In genomic region chr15:58889363-58889762, GRCh38 we compare ENCODE assay signal across 32 cellular contexts. TPM values are rescaled to one million over a fixed set of nuclear protein-coding genes. Genes with fewer than 3 reads are reported as not detected.
DNase-seq lines count a peak whose midpoint lies in the region; ATAC-seq, FAIRE-seq and TF ChIP-seq lines count a peak whose summit lies in the region.
"Had no signal": no experiment of that assay in that cellular context is flagged by ENCODE, and none has a peak within 500 bp of the region (broad histone marks: within the 10 kb centered on the region; RNA-seq: fewer than 3 reads in every experiment).

No MANE protein-coding gene starts in this region.

- no peaks in the 10 kb centered on the region for H3K9me3 Mint-ChIP-seq in activated CD4-positive, alpha-beta T cell treated with anti-CD3 and anti-CD28 coated beads, Interleukin-2, amount 10 ng/mL, durations not matched to agents 24 days and 14 days
- no peaks in the 10 kb centered on the region for H3K9me3 Mint-ChIP-seq in activated CD4-positive, alpha-beta T cell treated with anti-CD3 and anti-CD28 coated beads, Interleukin-2, amount 10 ng/mL, durations not matched to agents 7 days and 5 days
- no peaks in the 10 kb centered on the region for H3K9me3 Mint-ChIP-seq in CD4-positive, alpha-beta memory T cell
- no peaks in the 10 kb centered on the region for H3K9me3 Mint-ChIP-seq in astrocyte (ENCODE audit: unreplicated experiment)
- H3K9me3 Mint-ChIP-seq: activated naive CD4-positive, alpha-beta T cell treated with anti-CD3 and anti-CD28 coated beads for 36 hours; naive B cell had no signal

- H3K79me2 ChIP-seq in astrocyte (ENCODE audit: insufficient read depth, low read length) = no peaks in the 10 kb centered on the region

- peaks cover 79% of the 10 kb centered on the region for H3K36me3 Mint-ChIP-seq in activated CD4-positive, alpha-beta T cell treated with anti-CD3 and anti-CD28 coated beads, Interleukin-2, amount 10 ng/mL, durations not matched to agents 24 days and 14 days (ENCODE audit: low read depth)
- peaks cover 76% of the 10 kb centered on the region for H3K36me3 Mint-ChIP-seq in activated CD4-positive, alpha-beta T cell treated with anti-CD3 and anti-CD28 coated beads, Interleukin-2, amount 10 ng/mL, durations not matched to agents 7 days and 5 days (ENCODE audit: low read depth)
- H3K36me3 Mint-ChIP-seq in CD4-positive, alpha-beta memory T cell = peaks cover 72 to 88% of the 10 kb centered on the region in 2 donors
- peaks cover 23% of the 10 kb centered on the region for H3K36me3 Mint-ChIP-seq in astrocyte (ENCODE audit: low read depth, unreplicated experiment)

- no peaks in the 10 kb centered on the region for H3K4me1 ChIP-seq in CD4-positive, alpha-beta memory T cell (ENCODE audit: insufficient read depth, low read length)
- no peaks in the 10 kb centered on the region for H3K4me1 ChIP-seq in astrocyte (ENCODE audit: insufficient read depth, low read length)
- H3K4me1 ChIP-seq: prostate gland, upper lobe of left lung had no signal

- intact Hi-C loops in activated CD4-positive, alpha-beta T cell treated with anti-CD3 and anti-CD28 coated beads, Interleukin-2, amount 10 ng/mL, durations not matched to agents 24 days and 14 days (cut with micrococcal nuclease) = no loop called here
- intact Hi-C loops in CD4-positive, alpha-beta memory T cell (cut with micrococcal nuclease) = no loop called here

- in situ Hi-C loops in KBM-7 (cut with MboI; ENCODE audit: low pct_unique_long_range_greater_than_20kb, low sequenced_read_pairs) = no loop called here

- H2AFZ ChIP-seq in astrocyte (ENCODE audit: low read depth, low read length) = no peak overlapping the region

- peaks cover 7% of the 10 kb centered on the region for H3K4me1 Mint-ChIP-seq in activated CD4-positive, alpha-beta T cell treated with anti-CD3 and anti-CD28 coated beads, Interleukin-2, amount 10 ng/mL, durations not matched to agents 24 days and 14 days
- H3K4me1 Mint-ChIP-seq in activated CD4-positive, alpha-beta T cell treated with anti-CD3 and anti-CD28 coated beads, Interleukin-2, amount 10 ng/mL, durations not matched to agents 7 days and 5 days = peaks cover 4% of the 10 kb centered on the region
- H3K4me1 Mint-ChIP-seq in CD4-positive, alpha-beta memory T cell = peaks cover 0 to 4% (median 2%) of the 10 kb centered on the region in 4 donors
- peaks cover 4% of the 10 kb centered on the region for H3K4me1 Mint-ChIP-seq in astrocyte (ENCODE audit: low read depth, unreplicated experiment)
- H3K4me1 Mint-ChIP-seq: naive B cell had no signal

- CTCF ChIA-PET in activated CD4-positive, alpha-beta T cell treated with anti-CD3 and anti-CD28 coated beads, Interleukin-2, amount 10 ng/mL, durations not matched to agents 7 days and 5 days (lab: Charles Lee) = no interaction called here
- CTCF ChIA-PET in CD4-positive, alpha-beta memory T cell (lab: Charles Lee; ENCODE audit: partially characterized antibody) = no interaction called here

- no peak overlapping the region for H3K9ac ChIP-seq in astrocyte (ENCODE audit: low read length)

- no peak for DNase-seq in activated CD4-positive, alpha-beta T cell treated with anti-CD3 and anti-CD28 coated beads, Interleukin-2, amount 10 ng/mL, durations not matched to agents 24 days and 14 days
- DNase-seq in activated CD4-positive, alpha-beta T cell treated with anti-CD3 and anti-CD28 coated beads, Interleukin-2, amount 10 ng/mL, durations not matched to agents 7 days and 5 days = no peak
- no peak for DNase-seq in CD4-positive, alpha-beta memory T cell
- DNase-seq in astrocyte (ENCODE audit: low read depth) = peak; percentile 44
- peak; percentile 10 for DNase-seq in kidney tubule cell (ENCODE audit: low spot score)
- no peak for DNase-seq in NCI-H748 treated with DMSO at 0.1 percent for 48 hours (lab: John Stamatoyannopoulos, UW)
- DNase-seq in KBM-7 = no peak
- DNase-seq: 8988T; activated naive CD4-positive, alpha-beta T cell treated with anti-CD3 and anti-CD28 coated beads for 36 hours; aorta; central memory CD4-positive, alpha-beta T cell; dermis blood vessel endothelial cell; DND-41; foreskin melanocyte; GF-D8; heart left ventricle; midbrain; naive B cell; NCI-H146; NCI-H2107; stimulated activated CD4-positive, alpha-beta T cell treated with anti-CD3 and anti-CD28 coated beads, Interleukin-15, amount 100 ng/mL, for 24 hours; stimulated activated CD4-positive, alpha-beta T cell treated with anti-CD3 and anti-CD28 coated beads, Interleukin-4, amount 100 ng/mL, for 4 hours; substantia nigra; T-helper 2 cell; upper lobe of left lung had no signal

- peaks cover 4% of the 10 kb centered on the region for H4K20me1 ChIP-seq in astrocyte (ENCODE audit: insufficient read depth, low read length)

- peak overlapping the region; percentile 51 for H3K27ac Mint-ChIP-seq in activated CD4-positive, alpha-beta T cell treated with anti-CD3 and anti-CD28 coated beads, Interleukin-2, amount 10 ng/mL, durations not matched to agents 24 days and 14 days
- no peak overlapping the region for H3K27ac Mint-ChIP-seq in activated CD4-positive, alpha-beta T cell treated with anti-CD3 and anti-CD28 coated beads, Interleukin-2, amount 10 ng/mL, durations not matched to agents 7 days and 5 days
- peak overlapping the region in 5 of 7 donors; percentile 41 to 84 (median 55) for H3K27ac Mint-ChIP-seq in CD4-positive, alpha-beta memory T cell
- peak overlapping the region; percentile 16 for H3K27ac Mint-ChIP-seq in astrocyte (ENCODE audit: unreplicated experiment)
- H3K27ac Mint-ChIP-seq: activated naive CD4-positive, alpha-beta T cell treated with anti-CD3 and anti-CD28 coated beads for 36 hours had no signal

- FAIRE-seq in astrocyte (lab: Jason Lieb, UNC) = no peak
- FAIRE-seq: keratinocyte had no signal

- no peaks in the 10 kb centered on the region for H3K27me3 Mint-ChIP-seq in activated CD4-positive, alpha-beta T cell treated with anti-CD3 and anti-CD28 coated beads, Interleukin-2, amount 10 ng/mL, durations not matched to agents 24 days and 14 days
- no peaks in the 10 kb centered on the region for H3K27me3 Mint-ChIP-seq in activated CD4-positive, alpha-beta T cell treated with anti-CD3 and anti-CD28 coated beads, Interleukin-2, amount 10 ng/mL, durations not matched to agents 7 days and 5 days
- no peaks in the 10 kb centered on the region for H3K27me3 Mint-ChIP-seq in CD4-positive, alpha-beta memory T cell
- no peaks in the 10 kb centered on the region for H3K27me3 Mint-ChIP-seq in astrocyte (ENCODE audit: low read depth, unreplicated experiment)
- H3K27me3 Mint-ChIP-seq: naive B cell had no signal

- no peak for ATAC-seq in HG03342 (IDR thresholded peaks at IDR 0.05; ENCODE audit: unreplicated experiment)
- ATAC-seq: activated CD4-positive, CD25-positive, alpha-beta regulatory T cell treated with anti-CD3 and anti-CD28 coated beads, Interleukin-2, amount 50 U/mL, for 24 hours; Right ventricle myocardium inferior had no signal

- no peak overlapping the region for H3K27ac ChIP-seq in CD4-positive, alpha-beta memory T cell (ENCODE audit: low read depth, low read length)
- no peak overlapping the region for H3K27ac ChIP-seq in astrocyte (ENCODE audit: low read depth, low read length)
- H3K27ac ChIP-seq: C4-2B, esophagus muscularis mucosa, heart left ventricle, prostate gland had no signal

- H3K27me3 ChIP-seq in CD4-positive, alpha-beta memory T cell (ENCODE audit: insufficient read depth, low read length) = no peaks in the 10 kb centered on the region
- H3K27me3 ChIP-seq in astrocyte (ENCODE audit: insufficient read depth, low read length) = no peaks in the 10 kb centered on the region
- H3K27me3 ChIP-seq: esophagus muscularis mucosa, heart left ventricle, upper lobe of left lung had no signal

- no peak overlapping the region for H3K4me3 Mint-ChIP-seq in activated CD4-positive, alpha-beta T cell treated with anti-CD3 and anti-CD28 coated beads, Interleukin-2, amount 10 ng/mL, durations not matched to agents 24 days and 14 days
- H3K4me3 Mint-ChIP-seq in activated CD4-positive, alpha-beta T cell treated with anti-CD3 and anti-CD28 coated beads, Interleukin-2, amount 10 ng/mL, durations not matched to agents 7 days and 5 days = no peak overlapping the region
- H3K4me3 Mint-ChIP-seq in CD4-positive, alpha-beta memory T cell = no peak overlapping the region
- H3K4me3 Mint-ChIP-seq in astrocyte (ENCODE audit: unreplicated experiment) = no peak overlapping the region
- H3K4me3 Mint-ChIP-seq: activated naive CD4-positive, alpha-beta T cell treated with anti-CD3 and anti-CD28 coated beads for 36 hours; naive B cell had no signal

- H3K4me2 ChIP-seq in astrocyte (ENCODE audit: low read length) = no peak overlapping the region

- no peak overlapping the region for H3K4me3 ChIP-seq in CD4-positive, alpha-beta memory T cell (ENCODE audit: low read length in 2 of 2)
- H3K4me3 ChIP-seq in astrocyte (ENCODE audit: insufficient read depth, low read depth, low read length) = no peak overlapping the region
- H3K4me3 ChIP-seq: esophagus muscularis mucosa, heart left ventricle, prostate gland, upper lobe of left lung had no signal

- no peak for TF ChIP-seq CTCF in astrocyte (IDR thresholded peaks at IDR 0.05; ENCODE audit: insufficient read depth, low read depth, low read length)

- H3K36me3 ChIP-seq in CD4-positive, alpha-beta memory T cell (ENCODE audit: insufficient read depth, low read length) = peaks cover 86% of the 10 kb centered on the region
- peaks cover 72% of the 10 kb centered on the region for H3K36me3 ChIP-seq in astrocyte (ENCODE audit: insufficient read depth, low read length)

- POLR2A ChIA-PET in activated CD4-positive, alpha-beta T cell treated with anti-CD3 and anti-CD28 coated beads, Interleukin-2, amount 10 ng/mL, durations not matched to agents 7 days and 5 days (lab: Charles Lee) = no interaction called here
- POLR2A ChIA-PET in CD4-positive, alpha-beta memory T cell (lab: Charles Lee; ENCODE audit: partially characterized antibody) = no interaction called here

- H3K9me3 ChIP-seq in CD4-positive, alpha-beta memory T cell (ENCODE audit: control insufficient read depth in 1 of 2, low read length in 2 of 2) = no peaks in the 10 kb centered on the region
- no peaks in the 10 kb centered on the region for H3K9me3 ChIP-seq in astrocyte (ENCODE audit: insufficient read depth, low read depth, low read length)
- H3K9me3 ChIP-seq: esophagus muscularis mucosa, heart left ventricle, prostate gland, upper lobe of left lung had no signal

RNA-seq across cellular contexts. Expression of gene SLTM, which starts 44.1 kb away (rescaled TPM):
- total RNA-seq in activated CD4-positive, alpha-beta T cell treated with anti-CD3 and anti-CD28 coated beads, Interleukin-2, amount 10 ng/mL, durations not matched to agents 24 days and 14 days = 126 and 127 TPM in 2 replicates
- 100 to 1,000 TPM; 116 to 128 TPM for total RNA-seq in activated CD4-positive, alpha-beta T cell treated with anti-CD3 and anti-CD28 coated beads, Interleukin-2, amount 10 ng/mL, durations not matched to agents 7 days and 5 days
- 100 to 1,000 TPM; 149 to 153 TPM for total RNA-seq in CD4-positive, alpha-beta memory T cell
- polyA plus RNA-seq in CD4-positive, alpha-beta memory T cell = 10 to 100 TPM; 22.8 to 92.1 TPM
- total RNA-seq in astrocyte = 52.4 and 68.2 TPM in 2 replicates

Comparison
In these comparisons a context has a peak if more than half of its experiments do, and no peak if none do; other contexts are left out.
1. DNase-seq: peak in astrocyte (single experiment) and kidney tubule cell (single experiment); none in activated CD4-positive, alpha-beta T cell treated with anti-CD3 and anti-CD28 coated beads, Interleukin-2, amount 10 ng/mL, durations not matched to agents 24 days and 14 days (single experiment), activated CD4-positive, alpha-beta T cell treated with anti-CD3 and anti-CD28 coated beads, Interleukin-2, amount 10 ng/mL, durations not matched to agents 7 days and 5 days (single experiment), CD4-positive, alpha-beta memory T cell (0 of 5), NCI-H748 treated with DMSO at 0.1 percent for 48 hours (single experiment) and KBM-7 (single experiment).